14 cellular contexts compared by ENCODE assay signal in the genomic region with DNA sequence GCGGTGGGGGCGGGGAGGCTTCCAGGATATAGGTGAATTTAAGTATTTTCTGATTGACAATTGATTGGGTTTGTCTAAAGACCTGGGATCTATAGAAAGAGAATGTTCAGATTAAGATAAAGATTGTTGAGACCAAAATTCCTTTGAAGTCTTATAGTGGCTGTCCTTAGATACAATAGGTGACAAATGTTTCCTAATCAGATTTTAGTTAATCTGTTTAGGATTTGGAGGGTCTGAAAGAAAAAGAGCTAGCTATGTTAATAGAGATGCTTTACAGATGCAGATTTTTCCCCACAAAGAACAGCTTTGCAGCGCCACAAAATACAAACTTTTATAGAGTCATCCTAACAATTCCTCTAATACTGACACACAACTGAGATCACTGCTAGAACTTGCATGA. TPM values are rescaled to one million over a fixed set of nuclear protein-coding genes. Genes with fewer than 3 reads are reported as not detected.
DNase-seq lines count a peak whose midpoint lies in the region; ATAC-seq and TF ChIP-seq lines count a peak whose summit lies in the region.
"Had no signal": no experiment of that assay in that cellular context is flagged by ENCODE, and none has a peak within 500 bp of the region (broad histone marks: within the 10 kb centered on the region; RNA-seq: fewer than 3 reads in every experiment).

No MANE protein-coding gene starts in this region.

- H4K20me1 ChIP-seq in GM23338 (replicated peaks; ENCODE audit: insufficient read depth): no peaks in the 10 kb centered on the region

- intact Hi-C loops in Caco-2 (cut with micrococcal nuclease; ENCODE audit: unreplicated experiment): no loop called here

- H2AFZ ChIP-seq in GM23338: no peak overlapping the region

- POLR2A ChIA-PET in WTC11 (lab: Charles Lee) (no interaction called here), Caco-2 (lab: Charles Lee) (no interaction called here)

- ATAC-seq in GM23338: peak; percentile 29; the same call in 1 of the 3 replicates
- no peak; the same call in 1 of the 2 replicates for ATAC-seq in WTC11
- no peak for ATAC-seq in stimulated activated effector memory CD8-positive, alpha-beta T cell treated with anti-CD3 and anti-CD28 coated beads, Interleukin-12 subunit alpha, Interleukin-12 subunit beta, amount 100 ng/mL, for 72 hours
- ATAC-seq: A549, HCT116 had no signal

- BruUV-seq in Caco-2 (replicated peaks; lab: Mats Ljungman, UMichigan): no TSS peak

- H3K9me3 Mint-ChIP-seq in GM23338 (no peaks in the 10 kb centered on the region), WTC11 (no peaks in the 10 kb centered on the region), Caco-2 (ENCODE audit: unreplicated experiment) (no peaks in the 10 kb centered on the region)
- no peaks in the 10 kb centered on the region for H3K9me3 Mint-ChIP-seq in stimulated activated effector memory CD8-positive, alpha-beta T cell treated with anti-CD3 and anti-CD28 coated beads, Interleukin-12 subunit alpha, Interleukin-12 subunit beta, amount 100 ng/mL, for 72 hours

- H3K9ac ChIP-seq in HUES48 (ENCODE audit: low read depth, low read length): no peak overlapping the region

- H3K27me3 Mint-ChIP-seq in GM23338 (ENCODE audit: insufficient read depth, low read depth, poor library complexity) (peaks cover 2% of the 10 kb centered on the region), WTC11 (ENCODE audit: low read depth) (no peaks in the 10 kb centered on the region), Caco-2 (ENCODE audit: insufficient read depth, unreplicated experiment) (no peaks in the 10 kb centered on the region)
- H3K27me3 Mint-ChIP-seq: CD4-positive, alpha-beta memory T cell had no signal

- H3K4me2 ChIP-seq in GM23338: peak overlapping the region; percentile 29
- H3K4me2 ChIP-seq: A549 had no signal

- H3K36me3 ChIP-seq in GM23338 (ENCODE audit: insufficient read depth) (peaks cover 2% of the 10 kb centered on the region; the same call in 1 of the 2 replicates), HUES48 (ENCODE audit: control insufficient read depth, insufficient read depth, low read length) (peaks cover 24% of the 10 kb centered on the region), Caco-2 (ENCODE audit: control insufficient read depth, insufficient read depth, low read length) (no peaks in the 10 kb centered on the region)

- no peaks in the 10 kb centered on the region for H3K9me2 ChIP-seq in GM23338 (ENCODE audit: insufficient read depth)

- TF ChIP-seq CTCF in GM23338 (conservative IDR thresholded peaks at IDR 0.05; ENCODE audit: low read depth in 2 of 2) (no peak), WTC11 (IDR thresholded peaks at IDR 0.05) (no peak), Caco-2 (IDR thresholded peaks at IDR 0.05; ENCODE audit: insufficient read depth in 1 of 2, low read depth in 1 of 2, low read length in 1 of 2, severe bottlenecking in 1 of 2, unreplicated experiment in 1 of 2) (no peak)

- H3F3A ChIP-seq in GM23338 (replicated peaks; ENCODE audit: low read depth): no peaks in the 10 kb centered on the region

- 0 out of 2 replicates have a peak overlapping the region, but pooled peaks have one; percentile 14 for H3K27ac ChIP-seq in GM23338 (ENCODE audit: low read depth)
- H3K27ac ChIP-seq in HUES48 (ENCODE audit: low read depth, low read length): peak overlapping the region; percentile 28
- H3K27ac ChIP-seq: A549, C4-2B had no signal

- H3K27ac Mint-ChIP-seq in GM23338: peak overlapping the region; percentile 84
- H3K27ac Mint-ChIP-seq in WTC11: peak overlapping the region; percentile 65; the same call in 1 of the 2 replicates
- peak overlapping the region; percentile 37 for H3K27ac Mint-ChIP-seq in stimulated activated effector memory CD8-positive, alpha-beta T cell treated with anti-CD3 and anti-CD28 coated beads, Interleukin-12 subunit alpha, Interleukin-12 subunit beta, amount 100 ng/mL, for 72 hours
- H3K27ac Mint-ChIP-seq in Caco-2 (ENCODE audit: unreplicated experiment): no peak overlapping the region

- H3K79me2 ChIP-seq in GM23338 (replicated peaks; ENCODE audit: insufficient read depth): no peaks in the 10 kb centered on the region

- H3K4me1 ChIP-seq in GM23338 (ENCODE audit: insufficient read depth): peaks cover 14% of the 10 kb centered on the region; the same call in 1 of the 2 replicates
- peaks cover 8% of the 10 kb centered on the region for H3K4me1 ChIP-seq in HUES48 (ENCODE audit: control insufficient read depth, insufficient read depth, low read length)
- H3K4me1 ChIP-seq in Caco-2: no peaks in the 10 kb centered on the region
- H3K4me1 ChIP-seq: A549 had no signal

- H3K4me1 Mint-ChIP-seq in GM23338 (peaks cover 9% of the 10 kb centered on the region), WTC11 (peaks cover 9% of the 10 kb centered on the region), Caco-2 (ENCODE audit: low read depth, unreplicated experiment) (no peaks in the 10 kb centered on the region)
- H3K4me1 Mint-ChIP-seq in stimulated activated effector memory CD8-positive, alpha-beta T cell treated with anti-CD3 and anti-CD28 coated beads, Interleukin-12 subunit alpha, Interleukin-12 subunit beta, amount 100 ng/mL, for 72 hours: peaks cover 7% of the 10 kb centered on the region

- CTCF ChIA-PET in WTC11 (lab: Charles Lee) (no interaction called here), Caco-2 (lab: Charles Lee) (no interaction called here)

- H3K27me3 ChIP-seq in GM23338 (ENCODE audit: insufficient read depth) (no peaks in the 10 kb centered on the region), HUES48 (ENCODE audit: control insufficient read depth, insufficient read depth, low read length) (no peaks in the 10 kb centered on the region), Caco-2 (replicated peaks; ENCODE audit: control insufficient read depth, insufficient read depth, low read length) (no peaks in the 10 kb centered on the region)

- peak overlapping the region; percentile 3; the same call in 1 of the 3 replicates for H3K4me3 Mint-ChIP-seq in GM23338
- H3K4me3 Mint-ChIP-seq in WTC11: no peak overlapping the region
- no peak overlapping the region for H3K4me3 Mint-ChIP-seq in stimulated activated effector memory CD8-positive, alpha-beta T cell treated with anti-CD3 and anti-CD28 coated beads, Interleukin-12 subunit alpha, Interleukin-12 subunit beta, amount 100 ng/mL, for 72 hours
- H3K4me3 Mint-ChIP-seq in Caco-2 (ENCODE audit: unreplicated experiment): no peak overlapping the region
- H3K4me3 Mint-ChIP-seq: CD4-positive, alpha-beta memory T cell had no signal

- H3K36me3 Mint-ChIP-seq in GM23338 (ENCODE audit: low read depth) (peaks cover 11% of the 10 kb centered on the region), WTC11 (peaks cover 15% of the 10 kb centered on the region), Caco-2 (ENCODE audit: insufficient read depth, unreplicated experiment) (peaks cover 5% of the 10 kb centered on the region)
- peaks cover 53% of the 10 kb centered on the region for H3K36me3 Mint-ChIP-seq in stimulated activated effector memory CD8-positive, alpha-beta T cell treated with anti-CD3 and anti-CD28 coated beads, Interleukin-12 subunit alpha, Interleukin-12 subunit beta, amount 100 ng/mL, for 72 hours

- H3K9me3 ChIP-seq in HUES48 (ENCODE audit: control insufficient read depth, insufficient read depth, low read length) (no peaks in the 10 kb centered on the region), Caco-2 (no peaks in the 10 kb centered on the region)
- H3K9me3 ChIP-seq: A549 had no signal

- peak; percentile 38 for DNase-seq in GM23338 (ENCODE audit: low spot score)
- DNase-seq in WTC11 (ENCODE audit: low spot score): no peak
- DNase-seq in stimulated activated effector memory CD8-positive, alpha-beta T cell treated with anti-CD3 and anti-CD28 coated beads, Interleukin-12 subunit alpha, Interleukin-12 subunit beta, amount 100 ng/mL, for 72 hours (ENCODE audit: low spot score in 2 of 2): no peak
- no peak for DNase-seq in A172 (ENCODE audit: low spot score)
- DNase-seq in activated naive CD4-positive, alpha-beta T cell treated with anti-CD3 and anti-CD28 coated beads, Interleukin-2, amount 50 U/mL, for 16 hours: no peak
- DNase-seq in Caco-2: no peak
- DNase-seq: AML-193; CD4-positive, alpha-beta memory T cell; Kasumi-1; KG1 had no signal

- no peak overlapping the region for H3K4me3 ChIP-seq in GM23338
- H3K4me3 ChIP-seq in HUES48 (ENCODE audit: low read depth, low read length): 0 out of 2 replicates have a peak overlapping the region, but pooled peaks have one; percentile 2
- H3K4me3 ChIP-seq in Caco-2 (ENCODE audit: low read depth, low read length): no peak overlapping the region
- H3K4me3 ChIP-seq: A549 had no signal

TF ChIP-seq in GM23338, 12 proteins besides CTCF, POLR2A, EP300 and RAD21:
- TF ChIP-seq POLR2AphosphoS5 (IDR thresholded peaks at IDR 0.05; ENCODE audit: low read depth) (no peak), NANOG (IDR thresholded peaks at IDR 0.05; ENCODE audit: borderline replicate concordance) (peak; percentile 42; the same call in 1 of the 2 replicates)

TF ChIP-seq in WTC11, 78 proteins besides CTCF, POLR2A, EP300 and RAD21 (continues in another document):
- TF ChIP-seq ELF4 (CRISPR knock-in tag; IDR thresholded peaks at IDR 0.05; ENCODE audit: low read depth) (no peak), ATF1 (CRISPR knock-in tag; IDR thresholded peaks at IDR 0.05) (no peak), CREB1 (CRISPR knock-in tag; IDR thresholded peaks at IDR 0.05) (no peak), SP1 (CRISPR knock-in tag; conservative IDR thresholded peaks at IDR 0.05) (no peak), NR3C1 (CRISPR knock-in tag; conservative IDR thresholded peaks at IDR 0.05; ENCODE audit: low read depth) (no peak), MXD4 (CRISPR knock-in tag; IDR thresholded peaks at IDR 0.05; ENCODE audit: borderline replicate concordance) (no peak)
- TF ChIP-seq, protein P1, sequence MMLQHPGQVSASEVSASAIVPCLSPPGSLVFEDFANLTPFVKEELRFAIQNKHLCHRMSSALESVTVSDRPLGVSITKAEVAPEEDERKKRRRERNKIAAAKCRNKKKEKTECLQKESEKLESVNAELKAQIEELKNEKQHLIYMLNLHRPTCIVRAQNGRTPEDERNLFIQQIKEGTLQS (CRISPR knock-in tag; conservative IDR thresholded peaks at IDR 0.05): no peak

RNA-seq across cellular contexts. Expression of a gene that starts 14.6 kb away (rescaled TPM):
- total RNA-seq in GM23338 (2014; rRNA removed; shearing (Covaris generic)): 115 and 133 TPM in 2 replicates
- polyA plus RNA-seq in GM23338 (2016; fragmentation: Nextera tagmentation; extraction: Ambion mirVana): 140 and 158 TPM in 2 replicates
- total RNA-seq in WTC11 (2021): 132 to 140 TPM (median 133 TPM) in 3 replicates
- 108 and 116 TPM in 2 replicates for total RNA-seq in A172 (2014; rRNA removed; shearing (Covaris generic))
- total RNA-seq in Caco-2 (2022): 199 and 215 TPM in 2 replicates

RNA-seq across cellular contexts. Expression of a gene that starts 28.7 kb away (rescaled TPM):
- 16.9 and 17.2 TPM in 2 replicates for total RNA-seq in GM23338 (2014; rRNA removed; shearing (Covaris generic))
- 8.9 and 9.6 TPM in 2 replicates for polyA plus RNA-seq in GM23338 (2016; fragmentation: Nextera tagmentation; extraction: Ambion mirVana)
- total RNA-seq in WTC11 (2021): 12.8 to 14.4 TPM (median 13.7 TPM) in 3 replicates
- total RNA-seq in A172 (2014; rRNA removed; shearing (Covaris generic)): 58.3 and 67.1 TPM in 2 replicates
- 25.0 and 29.4 TPM in 2 replicates for total RNA-seq in Caco-2 (2022)

RNA-seq across cellular contexts. Expression of a gene that starts 33.1 kb away (rescaled TPM):
- total RNA-seq in GM23338 (2014; rRNA removed; shearing (Covaris generic)): 74.4 and 75.6 TPM in 2 replicates
- 29.7 and 33.3 TPM in 2 replicates for polyA plus RNA-seq in GM23338 (2016; fragmentation: Nextera tagmentation; extraction: Ambion mirVana)
- 72.3 to 73.9 TPM (median 73.6 TPM) in 3 replicates for total RNA-seq in WTC11 (2021)
- 152 and 176 TPM in 2 replicates for total RNA-seq in A172 (2014; rRNA removed; shearing (Covaris generic))
- total RNA-seq in Caco-2 (2022): 123 and 136 TPM in 2 replicates
